In the genomic region with DNA sequence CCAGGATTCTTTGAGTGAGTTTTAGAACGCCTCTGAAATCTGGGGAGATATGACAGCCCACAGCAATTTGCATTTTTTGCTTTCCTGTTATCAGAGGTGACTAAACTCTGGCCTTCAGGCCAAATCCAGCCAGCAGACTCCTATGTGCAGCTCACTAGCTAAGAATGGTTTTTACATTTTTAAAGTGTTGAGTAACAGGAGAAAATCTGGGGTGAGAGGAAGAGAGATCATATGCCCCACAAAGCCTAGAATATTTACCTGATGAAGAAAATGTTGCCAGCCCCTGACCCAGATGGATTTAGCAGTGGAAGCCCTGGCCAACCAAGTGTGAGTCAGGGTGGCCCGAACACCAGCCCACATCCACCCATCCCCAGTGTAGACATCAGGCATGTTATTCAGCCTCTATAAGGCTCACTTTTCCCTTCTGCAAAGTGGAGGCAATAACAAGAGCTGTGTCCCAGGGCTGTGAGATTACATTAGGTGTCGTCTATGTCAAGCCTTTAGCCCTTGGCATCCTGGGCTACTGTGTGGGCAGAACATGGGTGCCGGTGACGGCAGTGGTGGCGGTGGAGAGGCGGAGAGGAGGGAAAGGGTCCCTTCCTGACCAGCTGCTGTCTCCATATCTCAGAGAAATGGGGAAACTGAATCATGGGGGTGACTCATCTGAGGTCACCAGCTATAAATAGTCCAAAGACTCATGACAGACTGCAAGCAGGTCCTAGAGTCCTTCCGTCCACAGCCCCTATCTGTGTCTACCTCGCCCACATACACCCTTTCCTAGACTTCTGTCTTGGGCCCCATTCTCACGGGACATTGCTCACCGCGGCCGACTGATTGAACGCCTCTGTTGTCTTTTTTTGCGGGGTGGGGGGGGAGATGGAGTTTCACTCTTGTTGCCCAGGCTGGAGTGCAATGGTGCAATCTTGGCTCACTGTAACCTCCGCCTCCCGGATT, we compare ENCODE assay signal across 8 cellular contexts. TPM values are rescaled to one million over a fixed set of nuclear protein-coding genes. Genes with fewer than 3 reads are reported as not detected.
DNase-seq lines count a peak whose midpoint lies in the region; ATAC-seq and TF ChIP-seq lines count a peak whose summit lies in the region.

No MANE protein-coding gene starts in this region.

- H3K4me3 Mint-ChIP-seq in CD8-positive, alpha-beta T cell: peak overlapping the region; percentile 27
- no peak overlapping the region for H3K4me3 Mint-ChIP-seq in activated CD8-positive, alpha-beta T cell treated with anti-CD3 and anti-CD28 coated beads, Interleukin-2, amount 10 ng/mL, durations not matched to agents 7 days and 5 days
- H3K4me3 Mint-ChIP-seq in osteocyte (ENCODE audit: unreplicated experiment): no peak overlapping the region

- no peak for TF ChIP-seq POLR2A in transverse colon (IDR thresholded peaks at IDR 0.05)

- peaks cover 35% of the 10 kb centered on the region for H3K4me1 Mint-ChIP-seq in CD8-positive, alpha-beta T cell (ENCODE audit: low read depth)
- H3K4me1 Mint-ChIP-seq in activated CD8-positive, alpha-beta T cell treated with anti-CD3 and anti-CD28 coated beads, Interleukin-2, amount 10 ng/mL, durations not matched to agents 7 days and 5 days (ENCODE audit: low read depth): peaks cover 36% of the 10 kb centered on the region
- peaks cover 26% of the 10 kb centered on the region for H3K4me1 Mint-ChIP-seq in osteocyte (ENCODE audit: unreplicated experiment)

- H3K9me3 Mint-ChIP-seq in CD8-positive, alpha-beta T cell: no peaks in the 10 kb centered on the region
- no peaks in the 10 kb centered on the region for H3K9me3 Mint-ChIP-seq in activated CD8-positive, alpha-beta T cell treated with anti-CD3 and anti-CD28 coated beads, Interleukin-2, amount 10 ng/mL, durations not matched to agents 7 days and 5 days (ENCODE audit: insufficient read depth)
- no peaks in the 10 kb centered on the region for H3K9me3 Mint-ChIP-seq in osteocyte (ENCODE audit: unreplicated experiment)

- no peak for TF ChIP-seq EP300 in transverse colon (IDR thresholded peaks at IDR 0.05; ENCODE audit: low read depth)

- H3K27me3 ChIP-seq in CD8-positive, alpha-beta T cell (ENCODE audit: insufficient read depth, low read length): no peaks in the 10 kb centered on the region
- H3K27me3 ChIP-seq in esophagus (ENCODE audit: control insufficient read depth in 1 of 2, insufficient read depth in 2 of 2, low read length in 2 of 2) (no peaks in the 10 kb centered on the region), transverse colon (no peaks in the 10 kb centered on the region)

- 66 to 68% methylated on average over 17 of the region's 17 CpGs for WGBS in esophagus, 2 donors
- 49 to 52% methylated on average over 5 to 17 of the region's 17 CpGs for WGBS in transverse colon (ENCODE audit: low coverage in 1 of 2), 2 donors

- CTCF ChIA-PET in CD8-positive, alpha-beta T cell (lab: Charles Lee): interaction anchor here (1.0 to 1.9 kb wide), 4 partner anchors 28 to 111 kb away, joined by 3 to 10 read pairs (median 4); no protein-coding TSS in a partner anchor
- CTCF ChIA-PET in activated CD8-positive, alpha-beta T cell treated with anti-CD3 and anti-CD28 coated beads, Interleukin-2, amount 10 ng/mL, durations not matched to agents 7 days and 5 days (lab: Charles Lee): interaction anchor here (0.8 to 3.1 kb wide), 4 partner anchors 27 to 111 kb away, joined by 3 to 13 read pairs (median 5); no protein-coding TSS in a partner anchor

- no peaks in the 10 kb centered on the region for H3K36me3 ChIP-seq in CD8-positive, alpha-beta T cell (ENCODE audit: insufficient read depth, low read length)
- H3K36me3 ChIP-seq in esophagus (ENCODE audit: control insufficient read depth in 2 of 2, insufficient read depth in 2 of 2, low read length in 1 of 2): no peaks in the 10 kb centered on the region
- no peaks in the 10 kb centered on the region for H3K36me3 ChIP-seq in transverse colon

- H3K27me3 Mint-ChIP-seq in CD8-positive, alpha-beta T cell (ENCODE audit: low read depth): peaks cover 2% of the 10 kb centered on the region
- H3K27me3 Mint-ChIP-seq in activated CD8-positive, alpha-beta T cell treated with anti-CD3 and anti-CD28 coated beads, Interleukin-2, amount 10 ng/mL, durations not matched to agents 7 days and 5 days (ENCODE audit: low read depth): no peaks in the 10 kb centered on the region
- no peaks in the 10 kb centered on the region for H3K27me3 Mint-ChIP-seq in osteocyte (ENCODE audit: unreplicated experiment)

- intact Hi-C loops in CD8-positive, alpha-beta T cell (cut with DNase I, micrococcal nuclease): loop anchor here in 1 of 2 experiments (2.0 kb wide), 1 partner anchor 27 kb away; no protein-coding TSS in a partner anchor
- intact Hi-C loops in transverse colon (cut with DNase I; ENCODE audit: low total_unique reads): no loop called here

- H3K36me3 Mint-ChIP-seq in CD8-positive, alpha-beta T cell: no peaks in the 10 kb centered on the region
- no peaks in the 10 kb centered on the region for H3K36me3 Mint-ChIP-seq in activated CD8-positive, alpha-beta T cell treated with anti-CD3 and anti-CD28 coated beads, Interleukin-2, amount 10 ng/mL, durations not matched to agents 7 days and 5 days (ENCODE audit: low read depth)
- H3K36me3 Mint-ChIP-seq in osteocyte (ENCODE audit: unreplicated experiment): no peaks in the 10 kb centered on the region

- POLR2A ChIA-PET in CD8-positive, alpha-beta T cell (lab: Charles Lee): interaction anchor here (2.6 kb wide), 1 partner anchor 27 kb away, joined by 15 read pairs; no protein-coding TSS in a partner anchor
- POLR2A ChIA-PET in activated CD8-positive, alpha-beta T cell treated with anti-CD3 and anti-CD28 coated beads, Interleukin-2, amount 10 ng/mL, durations not matched to agents 7 days and 5 days (lab: Charles Lee): no interaction called here

- peak in 6 of 7 experiments; percentile 12 to 58 (median 40) for DNase-seq in CD8-positive, alpha-beta T cell
- DNase-seq in KBM-7: peak; percentile 88
- DNase-seq in activated CD8-positive, alpha-beta T cell treated with anti-CD3 and anti-CD28 coated beads, Interleukin-2, amount 10 ng/mL, durations not matched to agents 7 days and 5 days: peak; percentile 68
- DNase-seq in osteocyte (ENCODE audit: extremely low spot score, unreplicated experiment): no peak
- DNase-seq in transverse colon: peak; percentile 45
- DNase-seq in NCI-H345 (lab: John Stamatoyannopoulos, UW): no peak

- in situ Hi-C loops in KBM-7 (cut with MboI; ENCODE audit: low pct_unique_long_range_greater_than_20kb, low sequenced_read_pairs): no loop called here
- in situ Hi-C loops in transverse colon (cut with MboI; ENCODE audit: low pct_ligation_motif_present in 1 of 4, low pct_unique_long_range_greater_than_20kb in 1 of 4, low sequenced_read_pairs in 3 of 4): no loop called here

- H3K9me3 ChIP-seq in CD8-positive, alpha-beta T cell (ENCODE audit: low read length): no peaks in the 10 kb centered on the region
- H3K9me3 ChIP-seq in esophagus (ENCODE audit: control insufficient read depth in 2 of 2, insufficient read depth in 1 of 2, low read depth in 1 of 2, low read length in 1 of 2): no peaks in the 10 kb centered on the region
- H3K9me3 ChIP-seq in transverse colon: no peaks in the 10 kb centered on the region

- H3K4me1 ChIP-seq in CD8-positive, alpha-beta T cell (ENCODE audit: insufficient read depth, low read length): peaks cover 28% of the 10 kb centered on the region
- H3K4me1 ChIP-seq in esophagus (ENCODE audit: control insufficient read depth in 2 of 2, insufficient read depth in 2 of 2, low read length in 1 of 2): peaks cover 0 to 4% of the 10 kb centered on the region in 2 donors
- H3K4me1 ChIP-seq in transverse colon: peaks cover 9 to 20% (median 11%) of the 10 kb centered on the region in 4 donors

- peak overlapping the region; percentile 16 for H3K27ac Mint-ChIP-seq in CD8-positive, alpha-beta T cell
- H3K27ac Mint-ChIP-seq in activated CD8-positive, alpha-beta T cell treated with anti-CD3 and anti-CD28 coated beads, Interleukin-2, amount 10 ng/mL, durations not matched to agents 7 days and 5 days: peak overlapping the region; percentile 77
- peak overlapping the region; percentile 96 for H3K27ac Mint-ChIP-seq in osteocyte (ENCODE audit: unreplicated experiment)

- no peak overlapping the region for H3K27ac ChIP-seq in CD8-positive, alpha-beta T cell (ENCODE audit: low read depth, low read length)
- H3K27ac ChIP-seq in esophagus (ENCODE audit: low read depth in 2 of 2, low read length in 1 of 2) (peak overlapping the region; percentile 65 to 68), transverse colon (peak overlapping the region; percentile 58 to 71 (median 64))

- no peak for TF ChIP-seq CTCF in CD8-positive, alpha-beta T cell (IDR thresholded peaks at IDR 0.05)
- TF ChIP-seq CTCF in osteocyte (IDR thresholded peaks at IDR 0.05) (no peak), transverse colon (IDR thresholded peaks at IDR 0.05) (no peak)

- peak; percentile 60 for ATAC-seq in CD8-positive, alpha-beta T cell
- ATAC-seq in GM21526 (IDR thresholded peaks at IDR 0.05; ENCODE audit: low FRiP score, unreplicated experiment): peak; percentile 73
- ATAC-seq in activated CD8-positive, alpha-beta T cell treated with anti-CD3 and anti-CD28 coated beads, Interleukin-2, amount 10 ng/mL, durations not matched to agents 7 days and 5 days: peak; percentile 80

- no peak overlapping the region for H3K4me3 ChIP-seq in CD8-positive, alpha-beta T cell (ENCODE audit: low read depth, low read length)
- H3K4me3 ChIP-seq in esophagus (ENCODE audit: low read depth in 1 of 2, low read length in 2 of 2) (no peak overlapping the region), transverse colon (no peak overlapping the region)

RNA-seq across cellular contexts. Expression of a gene that starts 32.6 kb away (rescaled TPM):
- 1 to 10 TPM; 1.3 to 1.8 TPM for total RNA-seq in CD8-positive, alpha-beta T cell
- total RNA-seq in activated CD8-positive, alpha-beta T cell treated with anti-CD3 and anti-CD28 coated beads, Interleukin-2, amount 10 ng/mL, durations not matched to agents 7 days and 5 days: 10 to 100 TPM; 11.6 to 11.9 TPM
- polyA plus RNA-seq in esophagus: 100 to 1,000 TPM; 467 to 898 TPM
- total RNA-seq in osteocyte (77.1 and 84.5 TPM in 2 replicates), transverse colon (100 to 1,000 TPM; 207 to 668 (median 481) TPM)

RNA-seq across cellular contexts. Expression of a gene that starts 43.1 kb away (rescaled TPM):
- not detected for total RNA-seq in CD8-positive, alpha-beta T cell
- not detected for total RNA-seq in activated CD8-positive, alpha-beta T cell treated with anti-CD3 and anti-CD28 coated beads, Interleukin-2, amount 10 ng/mL, durations not matched to agents 7 days and 5 days
- polyA plus RNA-seq in esophagus: 10 to 100 TPM; 14.8 to 38.4 TPM
- total RNA-seq in osteocyte (0.13 and 0.31 TPM in 2 replicates), transverse colon (10 to 100 TPM; 31.3 to 71.2 (median 51.5) TPM)

Comparison
In these comparisons a context has a peak if more than half of its experiments do, and no peak if none do; other contexts are left out.
1. DNase-seq: peak in CD8-positive, alpha-beta T cell (6 of 7), KBM-7 (single experiment), activated CD8-positive, alpha-beta T cell treated with anti-CD3 and anti-CD28 coated beads, Interleukin-2, amount 10 ng/mL, durations not matched to agents 7 days and 5 days (single experiment) and transverse colon (single experiment); none in osteocyte (single experiment) and NCI-H345 (single experiment).
2. H3K27ac Mint-ChIP-seq: peak in every context shown above with its lines; median percentile 96 in osteocyte; 77 in activated CD8-positive, alpha-beta T cell treated with anti-CD3 and anti-CD28 coated beads, Interleukin-2, amount 10 ng/mL, durations not matched to agents 7 days and 5 days; 16 in CD8-positive, alpha-beta T cell.
3. RNA of a gene that starts 32.6 kb away (total RNA-seq): 207 to 668 TPM in transverse colon, 77.1 to 84.5 TPM in osteocyte and 11.6 to 11.9 TPM in activated CD8-positive, alpha-beta T cell treated with anti-CD3 and anti-CD28 coated beads, Interleukin-2, amount 10 ng/mL, durations not matched to agents 7 days and 5 days; 1.3 to 1.8 TPM in CD8-positive, alpha-beta T cell; every median in the first group is over 4 times any median in the second.
4. RNA of a gene that starts 43.1 kb away (total RNA-seq): 31.3 to 71.2 TPM in transverse colon; not detected in CD8-positive, alpha-beta T cell, 0.13 to 0.31 TPM in osteocyte and not detected in activated CD8-positive, alpha-beta T cell treated with anti-CD3 and anti-CD28 coated beads, Interleukin-2, amount 10 ng/mL, durations not matched to agents 7 days and 5 days; every median in the first group is over 10 times any median in the second.
5. Peak in every context shown above with its lines, with median percentiles within 50 percentile points of each other: ATAC-seq.